29 cellular contexts compared by ENCODE assay signal in the genomic region with DNA sequence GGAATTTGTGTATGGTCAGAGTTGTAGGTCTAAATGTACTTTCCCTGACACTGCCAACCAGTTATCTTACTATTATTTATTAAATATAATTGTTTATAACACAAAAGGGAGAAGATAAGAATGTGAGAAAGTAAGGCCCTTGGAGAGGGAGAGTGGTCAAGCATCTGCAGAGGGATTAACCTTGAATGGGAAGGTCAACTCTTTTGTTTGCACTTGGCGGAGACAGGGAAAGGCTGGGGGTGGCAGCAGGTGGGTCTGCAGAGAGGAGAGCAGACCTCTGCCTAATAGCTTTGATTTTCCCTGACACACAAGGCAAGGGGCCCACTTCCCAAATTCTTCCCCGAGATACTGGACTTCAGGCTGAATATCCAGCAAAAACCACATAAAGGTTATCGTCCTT. TPM values are rescaled to one million over a fixed set of nuclear protein-coding genes. Genes with fewer than 3 reads are reported as not detected.
DNase-seq lines count a peak whose midpoint lies in the region; TF ChIP-seq lines count a peak whose summit lies in the region.
"Had no signal": no experiment of that assay in that cellular context is flagged by ENCODE, and none has a peak within 500 bp of the region (broad histone marks: within the 10 kb centered on the region; RNA-seq: fewer than 3 reads in every experiment).

No MANE protein-coding gene starts in this region.

- H3K27me3 Mint-ChIP-seq in progenitor cell of endocrine pancreas: peaks cover 6% of the 10 kb centered on the region

- H3K9me3 ChIP-seq in AG04450 (ENCODE audit: control insufficient read depth, insufficient read depth, low read length): no peaks in the 10 kb centered on the region
- no peaks in the 10 kb centered on the region for H3K9me3 ChIP-seq in effector memory CD4-positive, alpha-beta T cell (ENCODE audit: control insufficient read depth, low read length)
- no peaks in the 10 kb centered on the region for H3K9me3 ChIP-seq in ascending aorta
- H3K9me3 ChIP-seq: neutrophil, tibial artery had no signal

- peak overlapping the region; percentile 39 for H3K27ac ChIP-seq in AG04450 (ENCODE audit: low read depth, low read length)
- peak overlapping the region; percentile 59 for H3K27ac ChIP-seq in brain microvascular endothelial cell
- H3K27ac ChIP-seq in effector memory CD4-positive, alpha-beta T cell (ENCODE audit: insufficient read depth, low read length, poor library complexity, severe bottlenecking): no peak overlapping the region
- H3K27ac ChIP-seq in ascending aorta: no peak overlapping the region
- H3K27ac ChIP-seq: cardiac muscle cell, coronary artery, neutrophil, SK-N-MC, tibial artery had no signal

- peaks cover 3% of the 10 kb centered on the region for H3K36me3 Mint-ChIP-seq in progenitor cell of endocrine pancreas (ENCODE audit: insufficient read depth)

- H3K4me1 Mint-ChIP-seq in progenitor cell of endocrine pancreas (ENCODE audit: low read depth): peaks cover 64% of the 10 kb centered on the region

- no peak for DNase-seq in AG04450 (ENCODE audit: low read depth, low spot score)
- peak; percentile 90 for DNase-seq in NCI-H146 (lab: John Stamatoyannopoulos, UW)
- DNase-seq in brain microvascular endothelial cell: no peak
- no peak for DNase-seq in progenitor cell of endocrine pancreas (ENCODE audit: low spot score, unreplicated experiment)
- DNase-seq in HT-29 (ENCODE audit: low spot score): no peak
- DNase-seq in effector memory CD4-positive, alpha-beta T cell: no peak
- no peak for DNase-seq in DMS114 treated with DMSO at 0.1 percent for 48 hours (lab: John Stamatoyannopoulos, UW; ENCODE audit: unreplicated experiment)
- DNase-seq in ascending aorta (ENCODE audit: low spot score in 2 of 2): no peak
- DNase-seq: activated CD4-positive, alpha-beta T cell treated with anti-CD3 and anti-CD28 coated beads, Interleukin-2, amount 50 U/mL, for 4 hours; activated naive CD4-positive, alpha-beta T cell treated with anti-CD3 and anti-CD28 coated beads, Interleukin-2, amount 50 U/mL, for 16 hours; activated T-cell treated with anti-CD3 and anti-CD28 coated beads, Interleukin-2, amount 50 U/mL, for 72 hours; amygdala; effector memory CD8-positive, alpha-beta T cell; KG1; left colon; NCI-H1694; NCI-H2171; small intestine; stimulated activated CD4-positive, alpha-beta T cell treated with anti-CD3 and anti-CD28 coated beads, Interleukin-1b, Interleukin-23, amount 100 ng/mL, for 48 hours; stimulated activated CD8-positive, alpha-beta memory T cell treated with anti-CD3 and anti-CD28 coated beads, Interleukin-4, amount 100 ng/mL, for 48 hours; stimulated activated naive CD8-positive, alpha-beta T cell treated with anti-CD3 and anti-CD28 coated beads, Interleukin-15, amount 100 ng/mL, for 72 hours; tibial artery had no signal

- 0 out of 2 replicates have a peak overlapping the region, but pooled peaks have one; percentile 7 for H3K4me3 ChIP-seq in AG04450 (ENCODE audit: low read depth, low read length)
- H3K4me3 ChIP-seq in brain microvascular endothelial cell (ENCODE audit: low read depth, low read length): no peak overlapping the region
- H3K4me3 ChIP-seq in effector memory CD4-positive, alpha-beta T cell (ENCODE audit: insufficient read depth, low read depth, low read length, poor library complexity, severe bottlenecking): no peak overlapping the region
- no peak overlapping the region for H3K4me3 ChIP-seq in ascending aorta
- H3K4me3 ChIP-seq: cardiac muscle cell, coronary artery, SK-N-MC, tibial artery had no signal

- no peak for TF ChIP-seq CTCF in AG04450 (IDR thresholded peaks at IDR 0.05; ENCODE audit: low read depth, low read length)
- no peak for TF ChIP-seq CTCF in brain microvascular endothelial cell (IDR thresholded peaks at IDR 0.05; ENCODE audit: low read depth, low read length, missing control alignments)
- no peak for TF ChIP-seq CTCF in progenitor cell of endocrine pancreas (IDR thresholded peaks at IDR 0.05; ENCODE audit: unreplicated experiment)
- TF ChIP-seq CTCF in ascending aorta (IDR thresholded peaks at IDR 0.05): no peak

- peaks cover 9% of the 10 kb centered on the region for H3K4me1 ChIP-seq in effector memory CD4-positive, alpha-beta T cell (ENCODE audit: control insufficient read depth, insufficient read depth, low read length, poor library complexity, severe bottlenecking)
- H3K4me1 ChIP-seq in ascending aorta: peaks cover 5 to 9% of the 10 kb centered on the region in 2 donors

- peak overlapping the region; percentile 16 for H3K4me3 Mint-ChIP-seq in progenitor cell of endocrine pancreas (ENCODE audit: low read depth)
- H3K4me3 Mint-ChIP-seq: activated T-cell treated with anti-CD3 and anti-CD28 coated beads, Interleukin-2, amount 50 U/mL, for 72 hours; effector memory CD8-positive, alpha-beta T cell; stimulated activated naive CD8-positive, alpha-beta T cell treated with anti-CD3 and anti-CD28 coated beads, Interleukin-15, amount 100 ng/mL, for 72 hours; T-helper 1 cell treated with Interleukin-12 subunit alpha and Interleukin-12 subunit beta and Interleukin-4 antibody, amounts not matched to agents 30 μg/mL and 1 μg/mL, for 36 hours had no signal

- H3K36me3 ChIP-seq in brain microvascular endothelial cell (replicated peaks) (no peaks in the 10 kb centered on the region), ascending aorta (no peaks in the 10 kb centered on the region)
- H3K36me3 ChIP-seq in effector memory CD4-positive, alpha-beta T cell (ENCODE audit: control insufficient read depth, insufficient read depth, low read length): no peaks in the 10 kb centered on the region
- H3K36me3 ChIP-seq: cardiac muscle cell, neutrophil, tibial artery had no signal

- H3K27ac Mint-ChIP-seq in progenitor cell of endocrine pancreas: no peak overlapping the region
- H3K27ac Mint-ChIP-seq: activated T-cell treated with anti-CD3 and anti-CD28 coated beads, Interleukin-2, amount 50 U/mL, for 72 hours; effector memory CD8-positive, alpha-beta T cell; stimulated activated naive CD8-positive, alpha-beta T cell treated with anti-CD3 and anti-CD28 coated beads, Interleukin-15, amount 100 ng/mL, for 72 hours; T-helper 1 cell treated with Interleukin-12 subunit alpha and Interleukin-12 subunit beta and Interleukin-4 antibody, amounts not matched to agents 30 μg/mL and 1 μg/mL, for 36 hours had no signal

- in situ Hi-C loops in brain microvascular endothelial cell (cut with HindIII; ENCODE audit: low pct_ligation_motif_present, low sequenced_read_pairs): no loop called here

- no peaks in the 10 kb centered on the region for H3K9me3 Mint-ChIP-seq in progenitor cell of endocrine pancreas (ENCODE audit: low read depth)
- H3K9me3 Mint-ChIP-seq: activated T-cell treated with anti-CD3 and anti-CD28 coated beads, Interleukin-2, amount 50 U/mL, for 72 hours; effector memory CD8-positive, alpha-beta T cell; stimulated activated naive CD8-positive, alpha-beta T cell treated with anti-CD3 and anti-CD28 coated beads, Interleukin-15, amount 100 ng/mL, for 72 hours; T-helper 1 cell treated with Interleukin-12 subunit alpha and Interleukin-12 subunit beta and Interleukin-4 antibody, amounts not matched to agents 30 μg/mL and 1 μg/mL, for 36 hours had no signal

- intact Hi-C loops in ascending aorta (cut with DNase I): no loop called here

- CTCF ChIA-PET in AG04450 (lab: Charles Lee): interaction anchor here (0.9 kb wide), 1 partner anchor 20 kb away, joined by 3 read pairs; no protein-coding TSS in a partner anchor

- POLR2A ChIA-PET in AG04450 (lab: Yijun Ruan, JAX): interaction anchor here (1.5 kb wide), 1 partner anchor 19 kb away, joined by 3 read pairs; no protein-coding TSS in a partner anchor

- H3K27me3 ChIP-seq in AG04450 (ENCODE audit: control insufficient read depth, insufficient read depth, low read length) (no peaks in the 10 kb centered on the region), brain microvascular endothelial cell (replicated peaks) (no peaks in the 10 kb centered on the region), ascending aorta (no peaks in the 10 kb centered on the region)
- no peaks in the 10 kb centered on the region for H3K27me3 ChIP-seq in effector memory CD4-positive, alpha-beta T cell (replicated peaks; ENCODE audit: control insufficient read depth, insufficient read depth, low read length, poor library complexity, severe bottlenecking)
- H3K27me3 ChIP-seq: tibial artery had no signal

RNA-seq across cellular contexts. Expression of a gene that starts 4.2 kb away (rescaled TPM):
- 64.3 and 71.0 TPM in 2 replicates for polyA plus RNA-seq in AG04450 (2011; rRNA removed)
- 108 and 110 TPM in 2 replicates for polyA minus RNA-seq in AG04450 (2011; rRNA and poly(A)+ RNA removed)
- total RNA-seq in progenitor cell of endocrine pancreas (45.0 and 63.3 TPM in 2 replicates), ascending aorta (39.1 TPM)
- 37.9 and 43.0 TPM in 2 replicates for total RNA-seq in HT-29 (2014; rRNA removed; shearing (Covaris generic))

RNA-seq across cellular contexts. Expression of a gene that starts 38.0 kb away (rescaled TPM):
- not detected in 2 replicates for polyA plus RNA-seq in AG04450 (2011; rRNA removed)
- polyA minus RNA-seq in AG04450 (2011; rRNA and poly(A)+ RNA removed): 0.23 TPM in 1 of 2 replicates, not detected in the other
- not detected in 2 replicates for total RNA-seq in progenitor cell of endocrine pancreas
- total RNA-seq in HT-29 (2014; rRNA removed; shearing (Covaris generic)): 0.52 and 1.0 TPM in 2 replicates
- total RNA-seq in ascending aorta: not detected
- total RNA-seq: activated T-cell treated with anti-CD3 and anti-CD28 coated beads, Interleukin-2, amount 50 U/mL, for 72 hours; cardiac muscle cell; frontal cortex; renal cortical epithelial cell had no signal
- polyA plus RNA-seq: cardiac muscle cell had no signal

Comparison
In these comparisons a context has a peak if more than half of its experiments do, and no peak if none do; other contexts are left out.
1. H3K27ac ChIP-seq: peak in AG04450 (single experiment) and brain microvascular endothelial cell (single experiment); none in effector memory CD4-positive, alpha-beta T cell (single experiment) and ascending aorta (0 of 2).